ENCODE assay signal across 28 cellular contexts in the genomic region with DNA sequence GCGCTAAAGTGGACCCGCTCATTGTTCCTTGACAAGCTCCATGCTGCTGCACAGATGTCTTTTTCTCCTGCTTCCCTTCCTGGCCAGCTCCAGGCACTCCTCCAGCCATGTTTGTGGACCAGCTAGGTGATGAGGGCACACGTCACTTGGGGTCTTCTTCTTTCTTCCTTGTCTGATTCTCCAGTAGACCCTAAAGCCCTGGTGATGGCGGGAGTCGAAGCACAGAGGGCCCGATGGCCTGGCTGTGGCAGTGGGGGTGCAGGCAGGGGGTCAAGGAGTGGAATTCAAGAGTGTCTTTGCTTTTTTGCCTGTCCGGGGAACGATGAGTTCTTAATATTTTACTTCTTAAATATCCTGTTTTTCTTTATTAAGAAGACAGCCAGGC. TPM values are rescaled to one million over a fixed set of nuclear protein-coding genes. Genes with fewer than 3 reads are reported as not detected.
DNase-seq lines count a peak whose midpoint lies in the region; ATAC-seq, FAIRE-seq and TF ChIP-seq lines count a peak whose summit lies in the region.
"Had no signal": no experiment of that assay in that cellular context is flagged by ENCODE, and none has a peak within 500 bp of the region (broad histone marks: within the 10 kb centered on the region; RNA-seq: fewer than 3 reads in every experiment).

No MANE protein-coding gene starts in this region.

- no peak for ATAC-seq in central memory CD8-positive, alpha-beta T cell (replicated peaks; ENCODE audit: extremely low read depth, poor library complexity, severe bottlenecking)
- ATAC-seq: activated CD8-positive, alpha-beta T cell treated with anti-CD3 and anti-CD28 coated beads, Interleukin-2, amount 10 ng/mL, durations not matched to agents 7 days and 5 days; effector memory CD8-positive, alpha-beta T cell; left cardiac atrium had no signal

- intact Hi-C loops in activated CD4-positive, alpha-beta T cell treated with anti-CD3 and anti-CD28 coated beads, Interleukin-2, amount 10 ng/mL, durations not matched to agents 24 days and 14 days (cut with micrococcal nuclease): loop anchor here (5.0 kb wide), 1 partner anchor 122 kb away; the partner anchor contains the start of gene TRAF3
- intact Hi-C loops in posterior vena cava (cut with DNase I): no loop called here
- intact Hi-C loops in A673 (cut with micrococcal nuclease; ENCODE audit: unreplicated experiment): no loop called here

- no peak overlapping the region for H3K27ac ChIP-seq in A673 (ENCODE audit: low read depth, low read length, poor library complexity, severe bottlenecking)
- H3K27ac ChIP-seq: brain microvascular endothelial cell, esophagus muscularis mucosa, SK-N-MC had no signal

- no peak overlapping the region for H3K4me3 Mint-ChIP-seq in activated CD4-positive, alpha-beta T cell treated with anti-CD3 and anti-CD28 coated beads, Interleukin-2, amount 10 ng/mL, durations not matched to agents 24 days and 14 days
- no peak overlapping the region for H3K4me3 Mint-ChIP-seq in central memory CD8-positive, alpha-beta T cell
- H3K4me3 Mint-ChIP-seq: activated CD8-positive, alpha-beta T cell treated with anti-CD3 and anti-CD28 coated beads, Interleukin-2, amount 10 ng/mL, durations not matched to agents 7 days and 5 days; effector memory CD8-positive, alpha-beta T cell; T-helper 2 cell treated with Interferon-gamma antibody and Interleukin-4, amounts not matched to agents 5 μg/mL and 100 μg/mL, for 36 hours had no signal

- DNase-seq in activated CD4-positive, alpha-beta T cell treated with anti-CD3 and anti-CD28 coated beads, Interleukin-2, amount 10 ng/mL, durations not matched to agents 24 days and 14 days: no peak
- no peak for DNase-seq in activated CD4-positive, alpha-beta T cell treated with anti-CD3 and anti-CD28 coated beads, Interleukin-2, amount 50 U/mL, for 1 hour
- DNase-seq in GM18507 (ENCODE audit: extremely low spot score, insufficient read length, low read depth) (no peak), posterior vena cava (ENCODE audit: low spot score) (peak; percentile 52), GM10248 (ENCODE audit: extremely low spot score) (no peak), A673 (ENCODE audit: low spot score) (no peak), NCI-H446 (lab: John Stamatoyannopoulos, UW) (no peak)
- DNase-seq in central memory CD8-positive, alpha-beta T cell (ENCODE audit: low spot score in 2 of 2): no peak
- DNase-seq: 8988T; activated CD8-positive, alpha-beta T cell treated with anti-CD3 and anti-CD28 coated beads, Interleukin-2, amount 10 ng/mL, durations not matched to agents 7 days and 5 days; activated T-cell treated with anti-CD3 and anti-CD28 coated beads for 4 hours; brain microvascular endothelial cell; CD8-positive, alpha-beta memory T cell; DMS153; effector memory CD8-positive, alpha-beta T cell; foreskin melanocyte; left cardiac atrium; mammary epithelial cell; NCI-H1105; NCI-H2081 treated with DMSO at 0.1 percent for 48 hours; NCI-H446 treated with DMSO at 0.1 percent for 48 hours; retina had no signal

- peak; percentile 9 for FAIRE-seq in GM18507 (lab: Jason Lieb, UNC)
- FAIRE-seq: colon had no signal

- H3K36me3 Mint-ChIP-seq in activated CD4-positive, alpha-beta T cell treated with anti-CD3 and anti-CD28 coated beads, Interleukin-2, amount 10 ng/mL, durations not matched to agents 24 days and 14 days (ENCODE audit: low read depth): peaks cover 61% of the 10 kb centered on the region
- H3K36me3 Mint-ChIP-seq in central memory CD8-positive, alpha-beta T cell (ENCODE audit: insufficient read depth): peaks cover 22% of the 10 kb centered on the region

- no peaks in the 10 kb centered on the region for H3K9me3 Mint-ChIP-seq in activated CD4-positive, alpha-beta T cell treated with anti-CD3 and anti-CD28 coated beads, Interleukin-2, amount 10 ng/mL, durations not matched to agents 24 days and 14 days
- no peaks in the 10 kb centered on the region for H3K9me3 Mint-ChIP-seq in central memory CD8-positive, alpha-beta T cell
- H3K9me3 Mint-ChIP-seq: CD8-positive, alpha-beta memory T cell; effector memory CD8-positive, alpha-beta T cell; T-helper 2 cell treated with Interferon-gamma antibody and Interleukin-4, amounts not matched to agents 5 μg/mL and 100 μg/mL, for 36 hours had no signal

- no peaks in the 10 kb centered on the region for H3K4me1 ChIP-seq in A673 (ENCODE audit: insufficient read depth, low read length, poor library complexity, severe bottlenecking)

- H3K27ac Mint-ChIP-seq in activated CD4-positive, alpha-beta T cell treated with anti-CD3 and anti-CD28 coated beads, Interleukin-2, amount 10 ng/mL, durations not matched to agents 24 days and 14 days: peak overlapping the region; percentile 68
- H3K27ac Mint-ChIP-seq in central memory CD8-positive, alpha-beta T cell (ENCODE audit: low read depth): peak overlapping the region; percentile 90
- H3K27ac Mint-ChIP-seq: activated CD8-positive, alpha-beta T cell treated with anti-CD3 and anti-CD28 coated beads, Interleukin-2, amount 10 ng/mL, durations not matched to agents 7 days and 5 days; T-helper 2 cell treated with Interferon-gamma antibody and Interleukin-4, amounts not matched to agents 5 μg/mL and 100 μg/mL, for 36 hours had no signal

- TF ChIP-seq CTCF in GM10248 (IDR thresholded peaks at IDR 0.05; ENCODE audit: control extremely low read depth, extremely low read depth, low read depth, missing control alignments) (no peak), A673 (conservative IDR thresholded peaks at IDR 0.05; ENCODE audit: low read depth, low read length) (no peak)

- H3K36me3 ChIP-seq in A673 (ENCODE audit: insufficient read depth, low read length, poor library complexity, severe bottlenecking): peaks cover 9% of the 10 kb centered on the region

- no peak overlapping the region for H3K4me3 ChIP-seq in A673 (ENCODE audit: low read depth, low read length, poor library complexity, severe bottlenecking)
- H3K4me3 ChIP-seq: esophagus muscularis mucosa, SK-N-MC, smooth muscle cell had no signal

- CTCF ChIA-PET in GM10248 (lab: Yijun Ruan, JAX): interaction anchor here (0.7 kb wide), 1 partner anchor 26 kb away, joined by 3 read pairs; no protein-coding TSS in a partner anchor
- CTCF ChIA-PET in A673 (lab: Charles Lee): no interaction called here

- no peaks in the 10 kb centered on the region for H3K27me3 Mint-ChIP-seq in activated CD4-positive, alpha-beta T cell treated with anti-CD3 and anti-CD28 coated beads, Interleukin-2, amount 10 ng/mL, durations not matched to agents 24 days and 14 days
- no peaks in the 10 kb centered on the region for H3K27me3 Mint-ChIP-seq in central memory CD8-positive, alpha-beta T cell
- H3K27me3 Mint-ChIP-seq: CD8-positive, alpha-beta memory T cell; effector memory CD8-positive, alpha-beta T cell had no signal

- no peaks in the 10 kb centered on the region for H3K27me3 ChIP-seq in A673 (replicated peaks; ENCODE audit: insufficient read depth, low read depth, low read length, poor library complexity)
- H3K27me3 ChIP-seq: brain microvascular endothelial cell, esophagus muscularis mucosa had no signal

- no TSS peak for BruUV-seq in A673 (replicated peaks; lab: Mats Ljungman, UMichigan)

- POLR2A ChIA-PET in GM10248 (lab: Yijun Ruan, JAX): interaction anchor here (0.7 kb wide), 1 partner anchor 114 kb away, joined by 9 read pairs; no protein-coding TSS in a partner anchor
- POLR2A ChIA-PET in A673 (lab: Charles Lee; ENCODE audit: low non-redundant PET): no interaction called here

- no peaks in the 10 kb centered on the region for H3K9me3 ChIP-seq in A673 (ENCODE audit: low read depth, low read length, poor library complexity, severe bottlenecking)
- H3K9me3 ChIP-seq: esophagus muscularis mucosa had no signal

- H3K4me1 Mint-ChIP-seq in activated CD4-positive, alpha-beta T cell treated with anti-CD3 and anti-CD28 coated beads, Interleukin-2, amount 10 ng/mL, durations not matched to agents 24 days and 14 days: peaks cover 29% of the 10 kb centered on the region
- H3K4me1 Mint-ChIP-seq in central memory CD8-positive, alpha-beta T cell: peaks cover 27% of the 10 kb centered on the region

RNA-seq across cellular contexts. Expression of gene AMN, which starts 23.0 kb away (rescaled TPM):
- total RNA-seq in activated CD4-positive, alpha-beta T cell treated with anti-CD3 and anti-CD28 coated beads, Interleukin-2, amount 10 ng/mL, durations not matched to agents 24 days and 14 days: 0.35 and 0.62 TPM in 2 replicates
- under 1 TPM in 1 of 2 donors, not detected in 1; 0.10 TPM for total RNA-seq in posterior vena cava
- total RNA-seq in A673 (2021): 5.6 and 6.7 TPM in 2 replicates
- total RNA-seq: M059J had no signal
